Comparison of ENCODE assay signal across 10 cellular contexts in genomic region chr6:127083231-127084015, GRCh38. TPM values are rescaled to one million over a fixed set of nuclear protein-coding genes. Genes with fewer than 3 reads are reported as not detected.
"Had no signal": no experiment of that assay in that cellular context is flagged by ENCODE, and none has a peak within 500 bp of the region (broad histone marks: within the 10 kb centered on the region; RNA-seq: fewer than 3 reads in every experiment).

No MANE protein-coding gene starts in this region.

- H3K36me3 ChIP-seq: HAP-1 had no signal

- H3K27me3 Mint-ChIP-seq: IgD-negative memory B cell had no signal

- H3K9ac ChIP-seq: GM23248, KMS-11 had no signal

- H3K4me1 ChIP-seq: HAP-1 had no signal

- H3K4me2 ChIP-seq: KMS-11 had no signal

- H3K9me3 ChIP-seq: HAP-1 had no signal

- H2AFZ ChIP-seq: GM23248 had no signal

- DNase-seq: GM23248, GOT3, H7, HFFc6, KBM-7 had no signal

- H3K4me1 Mint-ChIP-seq: IgD-negative memory B cell had no signal

- H3K27ac Mint-ChIP-seq: HFFc6, IgD-negative memory B cell had no signal

- H3K9me3 Mint-ChIP-seq: HFFc6, IgD-negative memory B cell had no signal

- H3K27ac ChIP-seq: GM23248, HL-60, KMS-11 had no signal

- H3K4me3 Mint-ChIP-seq: HFFc6, IgD-negative memory B cell had no signal

- FAIRE-seq: HepG2 had no signal

- H3K4me3 ChIP-seq: GM23248, HAP-1 had no signal

RNA-seq across cellular contexts. Expression of gene RSPO3, which starts 35.0 kb away (rescaled TPM):
- total RNA-seq: H7, HepG2, HFFc6 had no signal
- polyA plus RNA-seq: HepG2, IgD-negative memory B cell had no signal
